2 cellular contexts compared by ENCODE assay signal in genomic region chr5:112795944-112796678, GRCh38.
TF ChIP-seq lines count a peak whose summit lies in the region.

No MANE protein-coding gene starts in this region.

TF ChIP-seq in HEK293, 187 proteins besides CTCF, POLR2A, EP300 and RAD21 (continued from another document):
- TF ChIP-seq ZNF214 (tag by site-specific recombination; IDR thresholded peaks at IDR 0.05; ENCODE audit: borderline replicate concordance) (no peak), ZEB2 (tag by site-specific recombination; IDR thresholded peaks at IDR 0.05) (no peak), ZNF830 (tag by site-specific recombination; IDR thresholded peaks at IDR 0.05; ENCODE audit: low read depth) (no peak), ZNF48 (tag by site-specific recombination; IDR thresholded peaks at IDR 0.05) (no peak), ZBTB21 (tag by site-specific recombination; IDR thresholded peaks at IDR 0.05) (no peak), ZNF561 (tag by site-specific recombination; IDR thresholded peaks at IDR 0.05; ENCODE audit: borderline replicate concordance) (no peak), ZNF324 (tag by site-specific recombination; IDR thresholded peaks at IDR 0.05) (no peak), ZNF549 (tag by site-specific recombination; IDR thresholded peaks at IDR 0.05) (no peak), ZNF664 (tag by site-specific recombination; IDR thresholded peaks at IDR 0.05) (no peak)
- TF ChIP-seq, protein P1, sequence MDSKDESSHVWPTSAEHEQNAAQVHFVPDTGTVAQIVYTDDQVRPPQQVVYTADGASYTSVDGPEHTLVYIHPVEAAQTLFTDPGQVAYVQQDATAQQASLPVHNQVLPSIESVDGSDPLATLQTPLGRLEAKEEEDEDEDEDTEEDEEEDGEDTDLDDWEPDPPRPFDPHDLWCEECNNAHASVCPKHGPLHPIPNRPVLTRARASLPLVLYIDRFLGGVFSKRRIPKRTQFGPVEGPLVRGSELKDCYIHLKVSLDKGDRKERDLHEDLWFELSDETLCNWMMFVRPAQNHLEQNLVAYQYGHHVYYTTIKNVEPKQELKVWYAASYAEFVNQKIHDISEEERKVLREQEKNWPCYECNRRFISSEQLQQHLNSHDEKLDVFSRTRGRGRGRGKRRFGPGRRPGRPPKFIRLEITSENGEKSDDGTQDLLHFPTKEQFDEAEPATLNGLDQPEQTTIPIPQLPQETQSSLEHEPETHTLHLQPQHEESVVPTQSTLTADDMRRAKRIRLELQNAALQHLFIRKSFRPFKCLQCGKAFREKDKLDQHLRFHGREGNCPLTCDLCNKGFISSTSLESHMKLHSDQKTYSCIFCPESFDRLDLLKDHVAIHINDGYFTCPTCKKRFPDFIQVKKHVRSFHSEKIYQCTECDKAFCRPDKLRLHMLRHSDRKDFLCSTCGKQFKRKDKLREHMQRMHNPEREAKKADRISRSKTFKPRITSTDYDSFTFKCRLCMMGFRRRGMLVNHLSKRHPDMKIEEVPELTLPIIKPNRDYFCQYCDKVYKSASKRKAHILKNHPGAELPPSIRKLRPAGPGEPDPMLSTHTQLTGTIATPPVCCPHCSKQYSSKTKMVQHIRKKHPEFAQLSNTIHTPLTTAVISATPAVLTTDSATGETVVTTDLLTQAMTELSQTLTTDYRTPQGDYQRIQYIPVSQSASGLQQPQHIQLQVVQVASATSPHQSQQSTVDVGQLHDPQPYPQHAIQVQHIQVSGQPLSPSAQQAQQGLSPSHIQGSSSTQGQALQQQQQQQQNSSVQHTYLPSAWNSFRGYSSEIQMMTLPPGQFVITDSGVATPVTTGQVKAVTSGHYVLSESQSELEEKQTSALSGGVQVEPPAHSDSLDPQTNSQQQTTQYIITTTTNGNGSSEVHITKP (tag by site-specific recombination; IDR thresholded peaks at IDR 0.05): no peak

TF ChIP-seq in endothelial cell of umbilical vein, 7 proteins besides CTCF, POLR2A, EP300 and RAD21 (continued from another document):
- TF ChIP-seq, protein P2, sequence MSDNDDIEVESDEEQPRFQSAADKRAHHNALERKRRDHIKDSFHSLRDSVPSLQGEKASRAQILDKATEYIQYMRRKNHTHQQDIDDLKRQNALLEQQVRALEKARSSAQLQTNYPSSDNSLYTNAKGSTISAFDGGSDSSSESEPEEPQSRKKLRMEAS (IDR thresholded peaks at IDR 0.05; ENCODE audit: insufficient read depth, insufficient read length): no peak
- TF ChIP-seq POLR2AphosphoS5 (IDR thresholded peaks at IDR 0.05; ENCODE audit: insufficient read depth, low read depth, low read length): no peak
- TF ChIP-seq MYC (IDR thresholded peaks at IDR 0.05; ENCODE audit: low read depth, low read length): no peak
